ENCODE assay signal across 9 cellular contexts in genomic region chr11:128365044-128365443, GRCh38.
DNase-seq lines count a peak whose midpoint lies in the region; ATAC-seq, FAIRE-seq and TF ChIP-seq lines count a peak whose summit lies in the region.
"Had no signal": no experiment of that assay in that cellular context is flagged by ENCODE, and none has a peak within 500 bp of the region (broad histone marks: within the 10 kb centered on the region; RNA-seq: fewer than 3 reads in every experiment).

No MANE protein-coding gene starts in this region.

- no peak for ATAC-seq in GM18502 (IDR thresholded peaks at IDR 0.05; ENCODE audit: poor library complexity, unreplicated experiment)
- ATAC-seq: psoas muscle had no signal

- DNase-seq in GM12891 (ENCODE audit: insufficient read length, low spot score) (no peak), NB4 (ENCODE audit: low read depth) (peak; percentile 63), choroid plexus epithelial cell (ENCODE audit: low read depth) (peak; percentile 83), myocyte (ENCODE audit: low read depth) (peak; percentile 77), NCI-H1048 (lab: John Stamatoyannopoulos, UW) (no peak), COLO668 (lab: John Stamatoyannopoulos, UW; ENCODE audit: unreplicated experiment) (no peak)
- DNase-seq: MG63, psoas muscle had no signal

- TF ChIP-seq CTCF in NB4 (IDR thresholded peaks at IDR 0.05; ENCODE audit: low read depth, low read length) (no peak), choroid plexus epithelial cell (conservative IDR thresholded peaks at IDR 0.05; ENCODE audit: low read depth, low read length) (no peak)

- peak; percentile 45 for FAIRE-seq in GM12891 (lab: Jason Lieb, UNC)

- no peak overlapping the region for H3K4me3 ChIP-seq in NB4 (ENCODE audit: low read depth, low read length)
- H3K4me3 ChIP-seq in choroid plexus epithelial cell (ENCODE audit: low read depth, low read length) = no peak overlapping the region
- H3K4me3 ChIP-seq: MG63, psoas muscle had no signal

- TF ChIP-seq POLR2A in GM12891 (IDR thresholded peaks at IDR 0.05; ENCODE audit: low read depth, low read length) (no peak), NB4 (IDR thresholded peaks at IDR 0.05; ENCODE audit: extremely low read depth, insufficient read length) (no peak)

TF ChIP-seq in GM12891, 5 proteins besides CTCF, POLR2A, EP300 and RAD21:
- no peak for TF ChIP-seq POLR2AphosphoS5 (IDR thresholded peaks at IDR 0.05; ENCODE audit: low read depth, low read length)
- no peak for TF ChIP-seq PAX5 (IDR thresholded peaks at IDR 0.05; ENCODE audit: insufficient read depth, low read length, severe bottlenecking)
- no peak for TF ChIP-seq TAF1 (IDR thresholded peaks at IDR 0.05; ENCODE audit: low read depth, low read length)
- no peak for TF ChIP-seq POU2F2 (IDR thresholded peaks at IDR 0.05; ENCODE audit: low read depth, low read length)
- TF ChIP-seq SPI1 (IDR thresholded peaks at IDR 0.05; ENCODE audit: low read depth, low read length) = no peak

Comparison
In these comparisons a context has a peak if more than half of its experiments do, and no peak if none do; other contexts are left out.
1. DNase-seq: peak in NB4 (single experiment), choroid plexus epithelial cell (single experiment) and myocyte (single experiment); none in GM12891 (single experiment), NCI-H1048 (single experiment) and COLO668 (single experiment).